ENCODE assay signal across 20 cellular contexts in genomic region chr12:70379856-70380255, GRCh38.
"Had no signal": no experiment of that assay in that cellular context is flagged by ENCODE, and none has a peak within 500 bp of the region (broad histone marks: within the 10 kb centered on the region; RNA-seq: fewer than 3 reads in every experiment).

No MANE protein-coding gene starts in this region.

- H3K27ac Mint-ChIP-seq: activated B cell treated with CpG ODN at 0.5 μM for 24 hours; activated CD4-positive, alpha-beta memory T cell treated with anti-CD3 and anti-CD28 coated beads, Interleukin-2, amount 10 ng/mL, durations not matched to agents 7 days and 5 days; activated naive CD4-positive, alpha-beta T cell treated with anti-CD3 and anti-CD28 coated beads, Interleukin-2, amount 10 ng/mL, durations not matched to agents 7 days and 5 days; dendritic cell treated with granulocyte-macrophage colony-stimulating factor and Interleukin-4, amounts not matched to agents 40 ng/mL and 50 ng/mL, for 4 days; memory B cell; nephron had no signal

- H3K27me3 Mint-ChIP-seq: activated B cell treated with CpG ODN at 0.5 μM for 24 hours; activated CD4-positive, alpha-beta memory T cell treated with anti-CD3 and anti-CD28 coated beads, Interleukin-2, amount 10 ng/mL, durations not matched to agents 7 days and 5 days; activated naive CD4-positive, alpha-beta T cell treated with anti-CD3 and anti-CD28 coated beads, Interleukin-2, amount 10 ng/mL, durations not matched to agents 7 days and 5 days; dendritic cell treated with granulocyte-macrophage colony-stimulating factor and Interleukin-4, amounts not matched to agents 40 ng/mL and 50 ng/mL, for 4 days; memory B cell had no signal

- H3K36me3 Mint-ChIP-seq: activated naive CD4-positive, alpha-beta T cell treated with anti-CD3 and anti-CD28 coated beads, Interleukin-2, amount 10 ng/mL, durations not matched to agents 7 days and 5 days had no signal

- H3K4me3 ChIP-seq: adrenal gland, ascending aorta, pancreas, psoas muscle, right atrium auricular region, SJCRH30, transverse colon had no signal

- H3K4me1 Mint-ChIP-seq: activated B cell treated with CpG ODN at 0.5 μM for 24 hours, memory B cell, nephron had no signal

- H3K27ac ChIP-seq: adrenal gland, ascending aorta, brain microvascular endothelial cell, pancreas, psoas muscle, right atrium auricular region, SJCRH30, transverse colon had no signal

- H3K4me1 ChIP-seq: adrenal gland, ascending aorta, pancreas, psoas muscle, right atrium auricular region, SJCRH30, transverse colon had no signal

- H3K9me3 ChIP-seq: adrenal gland, pancreas, psoas muscle, transverse colon had no signal

- ATAC-seq: left colon, pancreas, psoas muscle had no signal

- H3K36me3 ChIP-seq: adrenal gland, ascending aorta, brain microvascular endothelial cell, pancreas, right atrium auricular region, SJCRH30, transverse colon had no signal

- H3K27me3 ChIP-seq: adrenal gland, ascending aorta, brain microvascular endothelial cell, pancreas, right atrium auricular region, SJCRH30, transverse colon had no signal

- DNase-seq: activated B cell treated with CpG ODN at 0.5 μM for 24 hours; activated CD4-positive, alpha-beta memory T cell treated with anti-CD3 and anti-CD28 coated beads, Interleukin-2, amount 10 ng/mL, durations not matched to agents 7 days and 5 days; activated naive CD4-positive, alpha-beta T cell treated with anti-CD3 and anti-CD28 coated beads, Interleukin-2, amount 10 ng/mL, durations not matched to agents 7 days and 5 days; adrenal gland; brain microvascular endothelial cell; caudate nucleus; effector CD8-positive, alpha-beta T cell; erythroblast; foreskin fibroblast; left colon; pancreas; psoas muscle; SJCRH30; T-helper 9 cell; transverse colon had no signal

- H3K4me3 Mint-ChIP-seq: activated B cell treated with CpG ODN at 0.5 μM for 24 hours; activated CD4-positive, alpha-beta memory T cell treated with anti-CD3 and anti-CD28 coated beads, Interleukin-2, amount 10 ng/mL, durations not matched to agents 7 days and 5 days; activated naive CD4-positive, alpha-beta T cell treated with anti-CD3 and anti-CD28 coated beads, Interleukin-2, amount 10 ng/mL, durations not matched to agents 7 days and 5 days; dendritic cell treated with granulocyte-macrophage colony-stimulating factor and Interleukin-4, amounts not matched to agents 40 ng/mL and 50 ng/mL, for 4 days; memory B cell; nephron had no signal
